8 cellular contexts compared by ENCODE assay signal in the genomic region with DNA sequence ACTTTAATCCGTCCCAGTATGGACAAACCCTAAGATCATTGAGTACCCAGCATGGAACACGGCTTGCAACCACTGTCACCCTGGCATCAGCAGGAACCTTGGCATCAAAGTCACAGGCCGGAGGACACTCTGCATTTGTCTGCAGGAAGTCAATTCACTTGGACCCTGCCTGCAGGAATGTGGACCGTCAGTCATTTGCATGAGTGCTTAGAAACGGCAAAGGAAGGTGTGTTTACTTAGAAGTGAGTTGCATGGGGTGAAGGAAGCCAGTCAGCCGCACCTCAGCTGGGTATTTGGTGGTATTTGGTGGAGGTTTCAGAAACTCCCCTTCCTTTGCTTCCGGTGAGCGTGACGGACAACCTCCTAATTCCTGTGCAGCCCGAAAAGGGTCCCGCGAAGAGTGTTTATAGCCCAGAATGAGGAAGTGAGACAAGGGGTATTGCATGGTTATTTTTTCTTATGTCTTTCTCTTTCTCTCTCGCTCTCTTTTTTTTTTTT. TPM values are rescaled to one million over a fixed set of nuclear protein-coding genes. Genes with fewer than 3 reads are reported as not detected.
DNase-seq lines count a peak whose midpoint lies in the region; ATAC-seq and TF ChIP-seq lines count a peak whose summit lies in the region.

No MANE protein-coding gene starts in this region.

- intact Hi-C loops in CD8-positive, alpha-beta T cell (cut with DNase I, micrococcal nuclease): loop anchor here in 1 of 2 experiments (1.0 kb wide), 1 partner anchor 16 kb away; the partner anchor contains the start of gene P2RY8
- intact Hi-C loops in stomach (cut with DNase I; ENCODE audit: low total_unique reads): no loop called here

- POLR2A ChIA-PET in CD8-positive, alpha-beta T cell (lab: Charles Lee): no interaction called here

- CTCF ChIA-PET in CD8-positive, alpha-beta T cell (lab: Charles Lee): no interaction called here

- no peak for TF ChIP-seq EP300 in stomach (IDR thresholded peaks at IDR 0.05)

- no peaks in the 10 kb centered on the region for H3K27me3 ChIP-seq in CD8-positive, alpha-beta T cell (ENCODE audit: insufficient read depth, low read length)
- H3K27me3 ChIP-seq in stomach: no peaks in the 10 kb centered on the region

- no peak for TF ChIP-seq CTCF in CD8-positive, alpha-beta T cell (IDR thresholded peaks at IDR 0.05)
- TF ChIP-seq CTCF in stomach (IDR thresholded peaks at IDR 0.05): no peak

- no peaks in the 10 kb centered on the region for H3K27me3 Mint-ChIP-seq in CD8-positive, alpha-beta T cell (ENCODE audit: low read depth)
- H3K27me3 Mint-ChIP-seq in immature natural killer cell (ENCODE audit: low read depth in 3 of 3): peaks cover 10 to 15% (median 13%) of the 10 kb centered on the region in 3 donors

- peak overlapping the region; percentile 79 for H3K4me3 Mint-ChIP-seq in CD8-positive, alpha-beta T cell
- H3K4me3 Mint-ChIP-seq in immature natural killer cell: peak overlapping the region; percentile 69 to 89 (median 85)

- ATAC-seq in CD8-positive, alpha-beta T cell: peak; percentile 74
- ATAC-seq in GM19452 (IDR thresholded peaks at IDR 0.05; ENCODE audit: unreplicated experiment) (peak; percentile 74), HG03432 (IDR thresholded peaks at IDR 0.05; ENCODE audit: unreplicated experiment) (peak; percentile 85)

- TF ChIP-seq POLR2A in stomach (IDR thresholded peaks at IDR 0.05): no peak

- WGBS in stomach, 5 donors: 45 to 59% (median 51%) methylated on average over 13 of the region's 13 CpGs

- no peaks in the 10 kb centered on the region for H3K9me3 Mint-ChIP-seq in CD8-positive, alpha-beta T cell
- no peaks in the 10 kb centered on the region for H3K9me3 Mint-ChIP-seq in immature natural killer cell

- H3K4me3 ChIP-seq in CD8-positive, alpha-beta T cell (ENCODE audit: low read depth, low read length): no peak overlapping the region
- H3K4me3 ChIP-seq in stomach: no peak overlapping the region

- peaks cover 47% of the 10 kb centered on the region for H3K36me3 Mint-ChIP-seq in CD8-positive, alpha-beta T cell
- peaks cover 12 to 16% (median 12%) of the 10 kb centered on the region in 3 donors for H3K36me3 Mint-ChIP-seq in immature natural killer cell

- H3K27ac Mint-ChIP-seq in CD8-positive, alpha-beta T cell: peak overlapping the region; percentile 90
- H3K27ac Mint-ChIP-seq in immature natural killer cell: peak overlapping the region; percentile 89 to 96 (median 94)

- DNase-seq in CD8-positive, alpha-beta T cell: peak; percentile 28 to 83 (median 62)
- peak; percentile 27 to 48 (median 28) for DNase-seq in activated CD4-positive, CD25-positive, alpha-beta regulatory T cell (lab: John Stamatoyannopoulos, UW)
- DNase-seq in immature natural killer cell (peak; percentile 79 to 82 (median 80)), stomach (no peak), globus pallidus (ENCODE audit: low spot score) (no peak), superior temporal gyrus (ENCODE audit: extremely low spot score) (no peak)

- H3K4me1 Mint-ChIP-seq in CD8-positive, alpha-beta T cell (ENCODE audit: low read depth): peaks cover 55% of the 10 kb centered on the region
- peaks cover 51 to 63% of the 10 kb centered on the region in 2 donors for H3K4me1 Mint-ChIP-seq in immature natural killer cell

- no peaks in the 10 kb centered on the region for H3K9me3 ChIP-seq in CD8-positive, alpha-beta T cell (ENCODE audit: low read length)
- peaks cover 6 to 32% (median 17%) of the 10 kb centered on the region in 4 donors for H3K9me3 ChIP-seq in stomach

- H3K27ac ChIP-seq in CD8-positive, alpha-beta T cell (ENCODE audit: low read depth, low read length): peak overlapping the region; percentile 9
- peak overlapping the region in 1 of 5 donors; percentile 32 for H3K27ac ChIP-seq in stomach

- H3K36me3 ChIP-seq in CD8-positive, alpha-beta T cell (ENCODE audit: insufficient read depth, low read length): no peaks in the 10 kb centered on the region
- no peaks in the 10 kb centered on the region for H3K36me3 ChIP-seq in stomach

- H3K4me1 ChIP-seq in CD8-positive, alpha-beta T cell (ENCODE audit: insufficient read depth, low read length): peaks cover 32% of the 10 kb centered on the region
- no peaks in the 10 kb centered on the region for H3K4me1 ChIP-seq in stomach

RNA-seq across cellular contexts. Expression of gene P2RY8, which starts 15.5 kb away (rescaled TPM):
- total RNA-seq in CD8-positive, alpha-beta T cell: 100 to 1,000 TPM; 196 to 197 TPM
- polyA plus RNA-seq in immature natural killer cell: 100 to 1,000 TPM in 2 of 3 donors, 10 to 100 TPM in 1; 96.8 to 232 (median 119) TPM
- 1 to 10 TPM in 3 of 5 donors, not detected in 2; 1.8 to 3.3 (median 1.9) TPM for total RNA-seq in stomach
- under 1 TPM; 0.31 to 0.76 (median 0.70) TPM for polyA plus RNA-seq in stomach

Comparison
In these comparisons a context has a peak if more than half of its experiments do, and no peak if none do; other contexts are left out.
1. DNase-seq: peak in CD8-positive, alpha-beta T cell (7 of 7), activated CD4-positive, CD25-positive, alpha-beta regulatory T cell (4 of 4) and immature natural killer cell (3 of 3); none in stomach (single experiment), globus pallidus (single experiment) and superior temporal gyrus (single experiment).
2. RNA of gene P2RY8, which starts 15.5 kb away (total RNA-seq): 196 to 197 TPM in CD8-positive, alpha-beta T cell; 1.8 to 3.3 TPM in stomach; every median in the first group is over 10 times any median in the second.
3. Peak in every context shown above with its lines, with median percentiles within 50 percentile points of each other: ATAC-seq.